In genomic region chr13:47632311-47632710, GRCh38 we compare ENCODE assay signal across 1 cellular context.
TF ChIP-seq lines count a peak whose summit lies in the region.

No MANE protein-coding gene starts in this region.

TF ChIP-seq in H1, 55 proteins besides CTCF, POLR2A, EP300 and RAD21 (continued from another document):
- no peak for TF ChIP-seq RNF2 (IDR thresholded peaks at IDR 0.05; ENCODE audit: borderline replicate concordance, low read depth, low read length, missing control alignments, poor library complexity, severe bottlenecking)
